9 cellular contexts compared by ENCODE assay signal in the genomic region with DNA sequence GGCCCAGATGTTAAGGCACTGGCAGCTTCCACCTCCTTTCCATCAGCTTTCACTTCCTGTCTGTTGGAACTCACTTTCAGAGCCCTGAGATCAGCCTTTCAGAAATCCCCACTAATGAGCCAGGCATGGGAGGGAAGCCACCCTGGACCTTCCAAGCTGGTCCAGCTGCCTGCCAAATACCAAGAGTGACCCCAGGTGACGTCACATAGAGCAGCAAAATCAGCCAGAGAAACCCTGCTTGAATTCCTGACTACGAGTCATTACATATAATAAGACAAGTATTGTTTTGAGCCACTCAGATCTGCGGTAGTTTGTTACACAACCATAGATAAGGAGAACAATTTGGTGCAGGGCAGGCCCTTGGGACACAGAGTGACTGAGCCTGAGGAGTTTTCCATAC.
A peak's percentile ranks its signal among the peaks of the same experiment; 100 is the strongest.
DNase-seq lines count a peak whose midpoint lies in the region; ATAC-seq and TF ChIP-seq lines count a peak whose summit lies in the region.
"Had no signal": no experiment of that assay in that cellular context is flagged by ENCODE, and none has a peak within 500 bp of the region (broad histone marks: within the 10 kb centered on the region; RNA-seq: fewer than 3 reads in every experiment).

No MANE protein-coding gene starts in this region.

- intact Hi-C loops in mucosa of descending colon (cut with DNase I, micrococcal nuclease), result no loop called here

- H3K27ac Mint-ChIP-seq in naive thymus-derived CD8-positive, alpha-beta T cell, result no peak overlapping the region
- no peak overlapping the region for H3K27ac Mint-ChIP-seq in T-cell

- H3K4me1 Mint-ChIP-seq in naive thymus-derived CD8-positive, alpha-beta T cell, result no peaks in the 10 kb centered on the region
- H3K4me1 Mint-ChIP-seq in T-cell, result no peaks in the 10 kb centered on the region

- H3K9me3 Mint-ChIP-seq in naive thymus-derived CD8-positive, alpha-beta T cell, result peaks cover 0 to 1% (median 0%) of the 10 kb centered on the region in 9 donors
- H3K9me3 Mint-ChIP-seq in T-cell, result no peaks in the 10 kb centered on the region

- peak; percentile 53 for ATAC-seq in mucosa of descending colon
- ATAC-seq in naive thymus-derived CD8-positive, alpha-beta T cell, result no peak
- no peak for ATAC-seq in T-cell (replicated peaks in 1 of 4)

- CTCF ChIA-PET in T-cell (lab: Charles Lee), result no interaction called here

- TF ChIP-seq CTCF in coronary artery (IDR thresholded peaks at IDR 0.05) (no peak), mucosa of descending colon (IDR thresholded peaks at IDR 0.05) (no peak)

- H3K27ac ChIP-seq in coronary artery, result peak overlapping the region; percentile 64 to 86

- H3K4me1 ChIP-seq in mucosa of descending colon (ENCODE audit: low read depth), result peaks cover 6% of the 10 kb centered on the region

- no peaks in the 10 kb centered on the region for H3K36me3 Mint-ChIP-seq in naive thymus-derived CD8-positive, alpha-beta T cell
- H3K36me3 Mint-ChIP-seq in T-cell, result no peaks in the 10 kb centered on the region

- H3K9me3 ChIP-seq in mucosa of descending colon, result no peaks in the 10 kb centered on the region

- DNase-seq in AG20443 (ENCODE audit: low spot score), result peak; percentile 90
- DNase-seq in NCI-H1048 (lab: John Stamatoyannopoulos, UW), result peak; percentile 12
- DNase-seq in coronary artery (ENCODE audit: low spot score), result peak; percentile 93
- peak in 1 of 3 donors; percentile 21 for DNase-seq in mucosa of descending colon
- no peak for DNase-seq in NCI-H510A (lab: John Stamatoyannopoulos, UW)
- no peak for DNase-seq in naive thymus-derived CD8-positive, alpha-beta T cell
- DNase-seq in T-cell, result no peak
- DNase-seq in cerebellar nuclear complex (lab: John Stamatoyannopoulos, UW), result no peak
- DNase-seq: midbrain had no signal

- POLR2A ChIA-PET in naive thymus-derived CD8-positive, alpha-beta T cell (lab: Charles Lee), result no interaction called here
- POLR2A ChIA-PET in T-cell (lab: Charles Lee), result no interaction called here

- H3K4me3 Mint-ChIP-seq in naive thymus-derived CD8-positive, alpha-beta T cell, result no peak overlapping the region
- no peak overlapping the region for H3K4me3 Mint-ChIP-seq in T-cell

- peaks cover 0 to 2% (median under 1%) of the 10 kb centered on the region in 5 donors for H3K27me3 Mint-ChIP-seq in naive thymus-derived CD8-positive, alpha-beta T cell
- no peaks in the 10 kb centered on the region for H3K27me3 Mint-ChIP-seq in T-cell

- H3K4me3 ChIP-seq in coronary artery (peak overlapping the region; percentile 46), mucosa of descending colon (no peak overlapping the region)

- no peaks in the 10 kb centered on the region for H3K36me3 ChIP-seq in mucosa of descending colon (ENCODE audit: low read depth)

Comparison
In these comparisons a context has a peak if more than half of its experiments do, and no peak if none do; other contexts are left out.
1. DNase-seq: peak in AG20443 (single experiment), NCI-H1048 (single experiment) and coronary artery (single experiment); none in NCI-H510A (single experiment), naive thymus-derived CD8-positive, alpha-beta T cell (0 of 10), T-cell (0 of 34) and cerebellar nuclear complex (0 of 2).